In genomic region chr18:36297419-36298112, GRCh38 we compare ENCODE assay signal across 8 cellular contexts. TPM values are rescaled to one million over a fixed set of nuclear protein-coding genes. Genes with fewer than 3 reads are reported as not detected.
A peak's percentile ranks its signal among the peaks of the same experiment; 100 is the strongest.
DNase-seq lines count a peak whose midpoint lies in the region; ATAC-seq, FAIRE-seq and TF ChIP-seq lines count a peak whose summit lies in the region.

Gene FHOD3, plus strand, starts transcription at chr18:36297713. Its CDS starts 123 bp downstream, at chr18:36297836.

- ATAC-seq in HG02763 (IDR thresholded peaks at IDR 0.05; ENCODE audit: unreplicated experiment), result peak; percentile 56

- no peaks in the 10 kb centered on the region for H3K9me1 ChIP-seq in keratinocyte (ENCODE audit: control insufficient read depth, extremely low read depth, insufficient read depth, low read length)

- peak within 1 kb of the TSS; percentile 72 for H3K9ac ChIP-seq in keratinocyte (ENCODE audit: control insufficient read depth, extremely low read depth, insufficient read depth, low read length)

- H2AFZ ChIP-seq in keratinocyte (ENCODE audit: control insufficient read depth, low read length), result peak within 1 kb of the TSS; percentile 72

- no peaks in the 10 kb centered on the region for H3K27me3 ChIP-seq in keratinocyte (ENCODE audit: control insufficient read depth, extremely low read depth, insufficient read depth, low read length)
- peaks cover 3 to 9% of the 10 kb centered on the region in 2 donors for H3K27me3 ChIP-seq in small intestine (ENCODE audit: control insufficient read depth in 2 of 2, insufficient read depth in 2 of 2, low read length in 2 of 2)

- H3K36me3 ChIP-seq in keratinocyte (ENCODE audit: control insufficient read depth in 2 of 2, extremely low read depth in 1 of 2, insufficient read depth in 2 of 2, low read length in 2 of 2) (no peaks in the 10 kb centered on the region), small intestine (ENCODE audit: control insufficient read depth in 2 of 2, insufficient read depth in 2 of 2, low read length in 2 of 2) (no peaks in the 10 kb centered on the region)

- H3K27ac ChIP-seq in caudate nucleus (ENCODE audit: low read depth, low read length), result peak within 1 kb of the TSS; percentile 24
- peak within 1 kb of the TSS; percentile 42 for H3K27ac ChIP-seq in keratinocyte (ENCODE audit: control insufficient read depth, insufficient read depth, low read length)
- no peak within 1 kb of the TSS for H3K27ac ChIP-seq in small intestine (ENCODE audit: low read depth in 1 of 2, low read length in 1 of 2)

- no peaks in the 10 kb centered on the region for H4K20me1 ChIP-seq in keratinocyte (ENCODE audit: control insufficient read depth, extremely low read depth, insufficient read depth, low read length)

- FAIRE-seq in keratinocyte (lab: Jason Lieb, UNC), result no peak
- FAIRE-seq in small intestine (lab: Jason Lieb, UNC), result no peak

- CTCF ChIA-PET in GM10248 (lab: Yijun Ruan, JAX), result interaction anchor here (0.9 to 5.8 kb wide), 4 partner anchors 13 to 202 kb away, joined by 3 to 36 read pairs (median 3); no protein-coding TSS in a partner anchor

- no peaks in the 10 kb centered on the region for H3K9me3 ChIP-seq in keratinocyte (ENCODE audit: control insufficient read depth, low read depth, low read length)
- no peaks in the 10 kb centered on the region for H3K9me3 ChIP-seq in small intestine (ENCODE audit: control insufficient read depth, low read depth)

- peak within 1 kb of the TSS; percentile 84 for H3K4me2 ChIP-seq in keratinocyte (ENCODE audit: control insufficient read depth, extremely low read depth, insufficient read depth, low read depth, low read length)

- H3K4me3 ChIP-seq in keratinocyte (ENCODE audit: control insufficient read depth in 2 of 3, extremely low read depth in 1 of 3, insufficient read depth in 2 of 3, low read depth in 1 of 3, low read length in 3 of 3) (peak within 1 kb of the TSS; percentile 53 to 80 (median 64)), small intestine (ENCODE audit: low read depth in 1 of 2, low read length in 2 of 2) (peak within 1 kb of the TSS; percentile 28 to 59)

- dilution Hi-C loops in keratinocyte (cut with MboI; ENCODE audit: extremely low pct_ligation_motif_present, low sequenced_read_pairs), result no loop called here

- WGBS in small intestine, 3 donors, result 1 to 2% (median 1%) methylated on average over 48 to 89 of the region's 89 CpGs

- TF ChIP-seq CTCF in GM10248 (IDR thresholded peaks at IDR 0.05; ENCODE audit: control extremely low read depth, extremely low read depth, low read depth, missing control alignments) (no peak), keratinocyte (optimal IDR thresholded peaks at IDR 0.05 in 1 of 3, IDR thresholded peaks at IDR 0.05 in 1 of 3, conservative IDR thresholded peaks at IDR 0.05 in 1 of 3; ENCODE audit: extremely low read depth in 1 of 3, insufficient read depth in 2 of 3, low read length in 3 of 3) (no peak)

- H3K4me1 ChIP-seq in keratinocyte (ENCODE audit: control insufficient read depth, extremely low read depth, insufficient read depth, low read length), result peaks cover 3% of the 10 kb centered on the region
- no peaks in the 10 kb centered on the region for H3K4me1 ChIP-seq in small intestine (ENCODE audit: control insufficient read depth in 2 of 2, insufficient read depth in 1 of 2, low read depth in 1 of 2, low read length in 1 of 2)

- peaks cover 1% of the 10 kb centered on the region for H3K79me2 ChIP-seq in keratinocyte (ENCODE audit: control insufficient read depth, insufficient read depth, low read length)

- DNase-seq in 8988T (peak; percentile 66), GM10248 (ENCODE audit: extremely low spot score) (peak; percentile 75), NCI-H226 (peak; percentile 36), caudate nucleus (lab: John Stamatoyannopoulos, UW) (peak in 39 of 61 donors; percentile 7 to 67 (median 38)), keratinocyte (ENCODE audit: low read depth, low spot score) (no peak), small intestine (peak; percentile 14), activated gamma-delta T cell treated with Interleukin-2 at 50 U/mL for 16 hours (no peak)

- POLR2A ChIA-PET in GM10248 (lab: Yijun Ruan, JAX), result no interaction called here

RNA-seq across cellular contexts. Expression of gene FHOD3, which starts in this region (rescaled TPM):
- 6.9 to 13.1 TPM (median 7.7 TPM) in 3 replicates for polyA plus RNA-seq in keratinocyte
- 2.0 TPM for polyA plus RNA-seq in keratinocyte (2011; ENCODE audit: low read depth)
- 7.4 and 7.7 TPM in 2 replicates for polyA plus RNA-seq in keratinocyte (2011; cell fraction: cytosol; rRNA removed)
- polyA plus RNA-seq in keratinocyte (2011; cell fraction: nucleus; rRNA removed), result 19.6 and 21.9 TPM in 2 replicates
- 1.7 and 10.2 TPM in 2 replicates for polyA plus RNA-seq in keratinocyte (2012; ENCODE audit: low replicate concordance)
- polyA minus RNA-seq in keratinocyte, result 6.4 to 13.6 TPM (median 8.6 TPM) in 3 replicates
- 4.6 TPM for polyA minus RNA-seq in keratinocyte (2011; cell fraction: cytosol; rRNA and poly(A)+ RNA removed)
- 12.5 and 22.2 TPM in 2 replicates for polyA minus RNA-seq in keratinocyte (2011; cell fraction: nucleus; rRNA and poly(A)+ RNA removed)
- 1 to 10 TPM in 2 of 3 donors, under 1 TPM in 1; 0.22 to 8.1 (median 1.9) TPM for polyA plus RNA-seq in small intestine

Comparison
In these comparisons a context has a peak if more than half of its experiments do, and no peak if none do; other contexts are left out.
1. DNase-seq: peak in 8988T (single experiment), GM10248 (single experiment), NCI-H226 (single experiment), caudate nucleus (39 of 61) and small intestine (single experiment); none in keratinocyte (single experiment) and activated gamma-delta T cell treated with Interleukin-2 at 50 U/mL for 16 hours (single experiment).
2. H3K27ac ChIP-seq: peak in caudate nucleus (single experiment) and keratinocyte (single experiment); none in small intestine (0 of 2).